In the genomic region with DNA sequence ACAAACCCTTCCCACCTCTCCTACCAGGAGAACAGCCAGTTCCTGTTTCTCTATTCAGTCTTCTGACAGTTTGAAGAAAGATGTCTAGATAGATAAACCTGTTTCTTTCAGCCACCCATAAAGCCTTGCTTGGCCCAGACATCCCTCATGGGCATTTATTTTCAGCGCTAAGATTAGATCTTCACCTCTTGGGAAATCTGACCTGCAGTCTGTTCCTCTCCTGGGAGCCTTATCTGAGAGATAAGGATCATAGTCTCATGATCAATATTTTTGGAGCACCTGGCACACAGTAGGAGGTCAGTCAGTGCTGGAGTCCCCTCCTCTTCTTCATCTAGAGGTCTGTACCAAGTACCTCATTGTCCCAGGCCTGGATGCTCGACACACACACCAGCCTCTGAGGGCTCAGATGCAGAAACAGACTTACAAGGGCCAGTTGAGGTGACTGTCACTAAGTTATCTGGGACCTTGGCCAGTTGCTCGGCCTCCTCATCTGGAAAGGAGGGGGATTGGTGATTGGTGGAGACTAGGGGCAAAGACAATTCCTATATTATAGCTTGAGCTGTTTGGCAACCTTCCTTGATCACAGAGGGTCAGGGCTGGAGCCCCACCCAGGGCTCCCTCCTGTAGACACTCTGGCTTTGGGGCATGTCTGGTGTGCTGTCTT, we compare ENCODE assay signal across 25 cellular contexts. TPM values are rescaled to one million over a fixed set of nuclear protein-coding genes. Genes with fewer than 3 reads are reported as not detected.
DNase-seq lines count a peak whose midpoint lies in the region; ATAC-seq and TF ChIP-seq lines count a peak whose summit lies in the region.
"Had no signal": no experiment of that assay in that cellular context is flagged by ENCODE, and none has a peak within 500 bp of the region (broad histone marks: within the 10 kb centered on the region; RNA-seq: fewer than 3 reads in every experiment).

No MANE protein-coding gene starts in this region.

- H2AFZ ChIP-seq in hepatocyte = no peak overlapping the region

- no peaks in the 10 kb centered on the region for H3K79me2 ChIP-seq in hepatocyte

- no peaks in the 10 kb centered on the region for H4K20me1 ChIP-seq in hepatocyte (ENCODE audit: insufficient read depth, poor library complexity, severe bottlenecking)

- no peaks in the 10 kb centered on the region for H3K36me3 Mint-ChIP-seq in endodermal cell (ENCODE audit: low read depth)
- H3K36me3 Mint-ChIP-seq: IgD-negative memory B cell had no signal

- H3K4me3 ChIP-seq in endodermal cell (ENCODE audit: low read length) (no peak overlapping the region), hepatocyte (no peak overlapping the region)

- H3K27me3 Mint-ChIP-seq in endodermal cell (ENCODE audit: insufficient read depth) = peaks cover 16% of the 10 kb centered on the region

- intact Hi-C loops in posterior vena cava (cut with DNase I) = no loop called here

- peak; percentile 10 for ATAC-seq in HG02798 (IDR thresholded peaks at IDR 0.05; ENCODE audit: poor library complexity, unreplicated experiment)
- ATAC-seq: stimulated activated naive CD8-positive, alpha-beta T cell treated with anti-CD3 and anti-CD28 coated beads, Interleukin-15, Interleukin-2, amounts not matched to agents 100 U/mL and 50 U/mL, for 24 hours had no signal

- no peaks in the 10 kb centered on the region for H3K27me3 ChIP-seq in endodermal cell (ENCODE audit: control insufficient read depth, insufficient read depth, low read length, poor library complexity, severe bottlenecking)
- H3K27me3 ChIP-seq in hepatocyte = no peaks in the 10 kb centered on the region

- TF ChIP-seq CTCF in C4-2B (conservative IDR thresholded peaks at IDR 0.05) = no peak
- no peak for TF ChIP-seq CTCF in endodermal cell (conservative IDR thresholded peaks at IDR 0.05)
- no peak for TF ChIP-seq CTCF in hepatocyte (IDR thresholded peaks at IDR 0.05; ENCODE audit: poor library complexity)

- H3K9me2 ChIP-seq in hepatocyte (replicated peaks; ENCODE audit: insufficient read depth) = no peaks in the 10 kb centered on the region

- no peak overlapping the region for H3K4me3 Mint-ChIP-seq in endodermal cell
- H3K4me3 Mint-ChIP-seq: neural crest cell had no signal

- no peak overlapping the region for H3K4me2 ChIP-seq in hepatocyte

- H3K4me1 Mint-ChIP-seq in endodermal cell = peaks cover 22% of the 10 kb centered on the region

- H3K9ac ChIP-seq in endodermal cell (ENCODE audit: extremely low read depth, low read length, poor library complexity, severe bottlenecking) = no peak overlapping the region

- DNase-seq in endodermal cell (peak; percentile 42), posterior vena cava (ENCODE audit: low spot score) (peak; percentile 57), DMS 273 treated with DMSO at 0.1 percent for 48 hours (lab: John Stamatoyannopoulos, UW) (no peak), hepatocyte (ENCODE audit: low spot score) (no peak)
- DNase-seq in activated CD4-positive, alpha-beta T cell treated with anti-CD3 and anti-CD28 coated beads for 4 hours = no peak
- DNase-seq: activated CD4-positive, alpha-beta T cell treated with anti-CD3 and anti-CD28 coated beads for 48 hours; activated naive CD4-positive, alpha-beta T cell treated with Interleukin-2 at 50 U/mL for 16 hours; aorta; cerebellar nuclear complex; effector memory CD4-positive, alpha-beta T cell; H7; midbrain; NCI-H1092; NCI-H2107; NCI-H524 treated with DMSO at 0.1 percent for 48 hours; SHP77 treated with DMSO at 0.1 percent for 48 hours; stimulated activated naive CD8-positive, alpha-beta T cell treated with anti-CD3 and anti-CD28 coated beads, Interleukin-15, Interleukin-2, amounts not matched to agents 100 U/mL and 50 U/mL, for 24 hours had no signal

- no peaks in the 10 kb centered on the region for H3K9me3 Mint-ChIP-seq in endodermal cell
- H3K9me3 Mint-ChIP-seq: IgD-negative memory B cell, neural crest cell had no signal

- H3K4me1 ChIP-seq in endodermal cell (ENCODE audit: control insufficient read depth, insufficient read depth, low read length) = peaks cover 4% of the 10 kb centered on the region
- peaks cover 13% of the 10 kb centered on the region for H3K4me1 ChIP-seq in hepatocyte (ENCODE audit: insufficient read depth)

- WGBS in endodermal cell (ENCODE audit: insufficient coverage in 1 of 2, insufficient read length in 1 of 2), 2 experiments = 95 to 100% methylated on average over 2 to 3 of the region's 3 CpGs
- whole genome bisulfite sequencing in hepatocyte (ENCODE audit: low lambda C conversion rate, missing lambda C conversion rate) = 81% methylated on average over 3 of the region's 3 CpGs

- no peaks in the 10 kb centered on the region for H3K9me3 ChIP-seq in endodermal cell (ENCODE audit: control insufficient read depth, low read length)
- H3K9me3 ChIP-seq in hepatocyte (ENCODE audit: low read depth) = no peaks in the 10 kb centered on the region

- no peaks in the 10 kb centered on the region for H3K36me3 ChIP-seq in endodermal cell (ENCODE audit: control insufficient read depth, insufficient read depth, low read length)
- H3K36me3 ChIP-seq in hepatocyte (replicated peaks; ENCODE audit: insufficient read depth, low read depth) = no peaks in the 10 kb centered on the region

- peak overlapping the region; percentile 15; the same call in 1 of the 2 replicates for H3K27ac ChIP-seq in C4-2B
- H3K27ac ChIP-seq in endodermal cell (ENCODE audit: low read depth, low read length) = no peak overlapping the region
- no peak overlapping the region for H3K27ac ChIP-seq in hepatocyte

- H3K27ac Mint-ChIP-seq in endodermal cell = no peak overlapping the region

RNA-seq across cellular contexts. Expression of a gene that starts 18.2 kb away (rescaled TPM):
- total RNA-seq in endodermal cell = under 1 TPM; 0.42 to 0.64 TPM
- polyA plus RNA-seq in endodermal cell (2013, experiment 1 of 2) = 1.00 TPM
- 1.4 TPM for polyA plus RNA-seq in endodermal cell (2013, experiment 2 of 2)
- total RNA-seq in posterior vena cava = 10 to 100 TPM; 74.4 to 95.7 TPM
- total RNA-seq in hepatocyte = 4.6 and 11.6 TPM in 2 replicates
- polyA plus RNA-seq in hepatocyte = 1.4 and 2.4 TPM in 2 replicates
- total RNA-seq: T-helper 2 cell treated with Interferon-gamma antibody and Interleukin-4, amounts not matched to agents 100 ng/mL and 5 ng/mL, for 36 hours had no signal
- polyA plus RNA-seq: IgD-negative memory B cell, keratinocyte had no signal

RNA-seq across cellular contexts. Expression of a gene that starts 26.0 kb away (rescaled TPM):
- total RNA-seq in endodermal cell = 10 to 100 TPM; 48.6 to 59.3 TPM
- polyA plus RNA-seq in endodermal cell (2013, experiment 1 of 2) = 33.5 TPM
- polyA plus RNA-seq in endodermal cell (2013, experiment 2 of 2) = 28.8 TPM
- 10 to 100 TPM; 20.0 to 22.4 TPM for total RNA-seq in posterior vena cava
- 16.3 and 22.4 TPM in 2 replicates for total RNA-seq in hepatocyte
- 4.8 and 5.7 TPM in 2 replicates for polyA plus RNA-seq in hepatocyte

RNA-seq across cellular contexts. Expression of a gene that starts 37.6 kb away (rescaled TPM):
- total RNA-seq in endodermal cell (under 1 TPM in 1 of 2 donors, not detected in 1; 0.46 TPM), posterior vena cava (not detected), hepatocyte (not detected in 2 replicates)
- polyA plus RNA-seq in endodermal cell (2013, experiment 1 of 2) = 0.28 TPM
- 0.62 TPM for polyA plus RNA-seq in endodermal cell (2013, experiment 2 of 2)
- polyA plus RNA-seq in hepatocyte = 0.12 and 0.29 TPM in 2 replicates
- total RNA-seq: neural crest cell; renal cortical epithelial cell; T-helper 2 cell treated with Interferon-gamma antibody and Interleukin-4, amounts not matched to agents 100 ng/mL and 5 ng/mL, for 36 hours; ureter had no signal
- polyA plus RNA-seq: aorta, IgD-negative memory B cell, keratinocyte had no signal

Comparison
In these comparisons a context has a peak if more than half of its experiments do, and no peak if none do; other contexts are left out.
1. DNase-seq: peak in endodermal cell (single experiment) and posterior vena cava (single experiment); none in activated CD4-positive, alpha-beta T cell treated with anti-CD3 and anti-CD28 coated beads for 4 hours (0 of 2), DMS 273 treated with DMSO at 0.1 percent for 48 hours (single experiment) and hepatocyte (single experiment).